In the genomic region with DNA sequence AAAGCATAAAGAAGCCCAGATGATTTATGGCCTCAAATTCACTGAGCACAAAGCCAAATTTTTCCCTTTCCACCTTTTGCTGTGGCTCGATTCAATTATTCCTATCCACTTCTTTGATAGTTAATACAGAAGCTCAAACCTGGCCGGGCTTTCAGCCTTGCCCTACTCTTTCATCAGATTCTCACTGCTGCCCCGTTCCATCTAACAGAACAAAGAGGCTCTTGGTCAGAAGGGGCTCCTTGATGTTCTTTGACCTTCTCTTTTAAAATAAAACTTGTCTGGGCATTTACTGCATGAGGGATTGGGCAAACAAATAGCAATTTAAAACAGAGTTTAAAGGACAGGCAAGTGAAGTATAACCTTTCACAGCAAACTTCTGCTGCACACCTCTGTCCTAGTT, we compare ENCODE assay signal across 33 cellular contexts. TPM values are rescaled to one million over a fixed set of nuclear protein-coding genes. Genes with fewer than 3 reads are reported as not detected.
"Had no signal": no experiment of that assay in that cellular context is flagged by ENCODE, and none has a peak within 500 bp of the region (broad histone marks: within the 10 kb centered on the region; RNA-seq: fewer than 3 reads in every experiment).

No MANE protein-coding gene starts in this region.

- H3K4me1 ChIP-seq: neural progenitor cell, parathyroid adenoma, psoas muscle, spleen, tibial artery, transverse colon, upper lobe of right lung, uterus had no signal

- ATAC-seq: natural killer cell; psoas muscle; right cardiac atrium; sciatic nerve; stimulated activated memory B cell treated with anti-CD40 and anti-IgM and Interleukin-4, amounts not matched to agents 10 μg/mL and 1 μg/mL and 100 μg/mL, for 72 hours; stimulated activated naive CD8-positive, alpha-beta T cell treated with anti-CD3 and anti-CD28 coated beads, Interleukin-15, amount 100 ng/mL, for 72 hours; stimulated activated naive CD8-positive, alpha-beta T cell treated with anti-CD3 and anti-CD28 coated beads, Interleukin-15, Interleukin-2, amounts not matched to agents 100 U/mL and 50 U/mL, for 24 hours; upper lobe of right lung had no signal

- H2AFZ ChIP-seq: neural progenitor cell, parathyroid adenoma had no signal

- H3K27me3 ChIP-seq: neural progenitor cell, ovary, suprapubic skin, testis, transverse colon, upper lobe of right lung, uterus had no signal

- DNase-seq: natural killer cell; occipital lobe; ovary; posterior cingulate gyrus; psoas muscle; right cardiac atrium; spleen; stimulated activated CD4-positive, alpha-beta T cell treated with anti-CD3 and anti-CD28 coated beads, Interleukin-12 subunit alpha, Interleukin-12 subunit beta, amount 100 ng/mL, for 4 hours; stimulated activated CD4-positive, alpha-beta T cell treated with anti-CD3 and anti-CD28 coated beads, Interleukin-1b, Interleukin-23, amount 100 ng/mL, for 48 hours; stimulated activated CD4-positive, alpha-beta T cell treated with anti-CD3 and anti-CD28 coated beads, Interleukin-4, amount 100 ng/mL, for 1 hour; stimulated activated CD4-positive, alpha-beta T cell treated with anti-CD3 and anti-CD28 coated beads, Interleukin-4, amount 100 ng/mL, for 4 hours; stimulated activated CD8-positive, alpha-beta memory T cell treated with anti-CD3 and anti-CD28 coated beads, Interleukin-4, amount 100 ng/mL, for 48 hours; stimulated activated naive CD4-positive, alpha-beta T cell; stimulated activated naive CD8-positive, alpha-beta T cell treated with anti-CD3 and anti-CD28 coated beads, Interleukin-15, amount 100 ng/mL, for 72 hours; stimulated activated naive CD8-positive, alpha-beta T cell treated with anti-CD3 and anti-CD28 coated beads, Interleukin-15, Interleukin-2, amounts not matched to agents 100 U/mL and 50 U/mL, for 24 hours; substantia nigra; testis; tibial artery; transverse colon; upper lobe of right lung; uterus had no signal

- H3K9me3 ChIP-seq: ovary, psoas muscle, spleen, suprapubic skin, testis, tibial artery, transverse colon, upper lobe of right lung, uterus had no signal

- H3K27ac ChIP-seq: neural progenitor cell, ovary, parathyroid adenoma, psoas muscle, skin epidermis, spleen, suprapubic skin, testis, tibial artery, transverse colon, upper lobe of right lung, uterus had no signal

- H3K9ac ChIP-seq: neural progenitor cell, parathyroid adenoma had no signal

- H3K4me3 ChIP-seq: neural progenitor cell, ovary, psoas muscle, skin epidermis, smooth muscle cell, spleen, suprapubic skin, testis, tibial artery, transverse colon, upper lobe of right lung, uterus had no signal

- H3K4me2 ChIP-seq: neural progenitor cell, smooth muscle cell had no signal

- H3K79me2 ChIP-seq: parathyroid adenoma had no signal

- H3K36me3 ChIP-seq: neural progenitor cell, ovary, spleen, suprapubic skin, tibial artery, transverse colon, upper lobe of right lung, uterus had no signal

RNA-seq across cellular contexts. Expression of gene GRXCR2, which starts 9.8 kb away (rescaled TPM):
- total RNA-seq: natural killer cell, occipital lobe, osteoblast, ovary, progenitor cell of endocrine pancreas, psoas muscle, renal cortical epithelial cell, sciatic nerve, smooth muscle cell, spleen, transverse colon, upper lobe of right lung, urinary bladder, uterus had no signal
- polyA plus RNA-seq: neural cell, ovary, psoas muscle, smooth muscle cell, spleen, urinary bladder had no signal

RNA-seq across cellular contexts. Expression of gene PRELID2, which starts 27.9 kb away (rescaled TPM):
- polyA plus RNA-seq: neural cell had no signal
